9 cellular contexts compared by ENCODE assay signal in the genomic region with DNA sequence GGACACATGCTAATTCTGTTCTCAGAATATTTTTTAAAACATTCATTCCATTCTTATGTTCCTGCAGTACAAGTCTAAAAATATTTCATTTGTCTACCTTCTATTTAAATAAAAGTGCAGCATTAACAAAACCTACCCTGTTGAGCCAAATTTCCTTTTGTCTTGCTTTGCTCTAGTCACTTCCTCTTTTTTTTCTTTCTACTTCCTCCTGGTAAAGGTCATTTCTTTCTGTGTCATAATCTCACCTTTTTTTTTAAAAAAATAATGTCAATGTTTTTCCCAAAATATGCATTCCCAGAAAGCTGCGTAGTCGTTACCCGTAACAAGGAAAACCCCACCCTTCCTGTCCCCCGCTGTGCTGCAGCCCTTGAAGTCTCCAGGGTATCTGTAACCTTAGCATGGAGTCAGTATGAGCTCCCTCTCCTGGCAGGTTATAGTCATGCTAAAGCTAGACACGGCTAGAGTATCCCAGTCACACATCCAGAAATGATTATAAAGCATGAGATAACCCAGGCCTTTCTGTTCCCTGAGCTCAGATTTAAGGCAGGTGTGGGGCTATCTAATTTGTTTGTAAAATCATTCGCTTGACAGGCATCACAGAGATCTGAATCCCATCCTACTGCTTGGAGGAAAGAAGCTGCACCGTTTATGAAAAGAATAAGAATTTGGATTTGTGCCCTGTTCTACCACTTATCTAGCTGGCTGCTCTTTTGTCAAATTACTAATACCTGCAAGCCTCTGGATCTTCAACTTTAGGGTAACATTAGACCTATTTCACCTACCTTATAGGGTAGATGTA. TPM values are rescaled to one million over a fixed set of nuclear protein-coding genes. Genes with fewer than 3 reads are reported as not detected.
DNase-seq lines count a peak whose midpoint lies in the region; ATAC-seq, FAIRE-seq and TF ChIP-seq lines count a peak whose summit lies in the region.
"Had no signal": no experiment of that assay in that cellular context is flagged by ENCODE, and none has a peak within 500 bp of the region (broad histone marks: within the 10 kb centered on the region; RNA-seq: fewer than 3 reads in every experiment).

No MANE protein-coding gene starts in this region.

- H3K4me1 Mint-ChIP-seq in astrocyte (ENCODE audit: low read depth, unreplicated experiment): peaks cover 10% of the 10 kb centered on the region

- no peaks in the 10 kb centered on the region for H3K79me2 ChIP-seq in astrocyte (ENCODE audit: insufficient read depth, low read length)

- H3K27me3 Mint-ChIP-seq in astrocyte (ENCODE audit: low read depth, unreplicated experiment): peaks cover 2% of the 10 kb centered on the region

- DNase-seq in NCI-H345 (lab: John Stamatoyannopoulos, UW) (peak; percentile 57), NCI-H345 treated with DMSO at 0.1 percent for 48 hours (lab: John Stamatoyannopoulos, UW; ENCODE audit: unreplicated experiment) (no peak), NCI-H128 (lab: John Stamatoyannopoulos, UW; ENCODE audit: unreplicated experiment) (peak; percentile 35), SW480 (ENCODE audit: low spot score) (peak; percentile 84), astrocyte (ENCODE audit: low read depth) (peak; percentile 76), hypothalamus (lab: John Stamatoyannopoulos, UW) (peak in 34 of 51 donors; percentile 6 to 74 (median 34)), sciatic nerve (ENCODE audit: low spot score) (peak; percentile 70)

- H3K27ac ChIP-seq in astrocyte (ENCODE audit: low read depth, low read length): peak overlapping the region; percentile 3

- H4K20me1 ChIP-seq in astrocyte (ENCODE audit: insufficient read depth, low read length): no peaks in the 10 kb centered on the region

- H3K36me3 Mint-ChIP-seq in astrocyte (ENCODE audit: low read depth, unreplicated experiment): no peaks in the 10 kb centered on the region

- peak; percentile 73 for TF ChIP-seq CTCF in astrocyte (IDR thresholded peaks at IDR 0.05; ENCODE audit: insufficient read depth, low read depth, low read length)

- H3K27ac Mint-ChIP-seq in astrocyte (ENCODE audit: unreplicated experiment): no peak overlapping the region

- H3K36me3 ChIP-seq in astrocyte (ENCODE audit: insufficient read depth, low read length): no peaks in the 10 kb centered on the region

- peak; percentile 96 for ATAC-seq in HG02852 (IDR thresholded peaks at IDR 0.05; ENCODE audit: unreplicated experiment)
- ATAC-seq in sciatic nerve: peak; percentile 96

- H3K4me3 Mint-ChIP-seq in astrocyte (ENCODE audit: unreplicated experiment): peak overlapping the region; percentile 61

- H2AFZ ChIP-seq in astrocyte (ENCODE audit: low read depth, low read length): peak overlapping the region; percentile 36

- H3K4me1 ChIP-seq in astrocyte (ENCODE audit: insufficient read depth, low read length): no peaks in the 10 kb centered on the region

- H3K9me3 ChIP-seq in astrocyte (ENCODE audit: insufficient read depth, low read depth, low read length): no peaks in the 10 kb centered on the region

- intact Hi-C loops in sciatic nerve (cut with DNase I): loop anchor here (10.0 kb wide), 1 partner anchor 129 kb away; the partner anchor contains the start of gene PICALM

- H3K9ac ChIP-seq in astrocyte (ENCODE audit: low read length): no peak overlapping the region

- no peaks in the 10 kb centered on the region for H3K27me3 ChIP-seq in astrocyte (ENCODE audit: insufficient read depth, low read length)

- H3K4me2 ChIP-seq in astrocyte (ENCODE audit: low read length): peak overlapping the region; percentile 37

- no peaks in the 10 kb centered on the region for H3K9me3 Mint-ChIP-seq in astrocyte (ENCODE audit: unreplicated experiment)

- H3K4me3 ChIP-seq in astrocyte (ENCODE audit: insufficient read depth, low read depth, low read length): no peak overlapping the region

- FAIRE-seq in astrocyte (lab: Jason Lieb, UNC): no peak
- FAIRE-seq: A204.1 had no signal

RNA-seq across cellular contexts. Expression of gene EED, which starts 51.1 kb away (rescaled TPM):
- total RNA-seq in astrocyte (20.9 and 23.4 TPM in 2 replicates), sciatic nerve (25.2 TPM)
